8 cellular contexts compared by ENCODE assay signal in the genomic region with DNA sequence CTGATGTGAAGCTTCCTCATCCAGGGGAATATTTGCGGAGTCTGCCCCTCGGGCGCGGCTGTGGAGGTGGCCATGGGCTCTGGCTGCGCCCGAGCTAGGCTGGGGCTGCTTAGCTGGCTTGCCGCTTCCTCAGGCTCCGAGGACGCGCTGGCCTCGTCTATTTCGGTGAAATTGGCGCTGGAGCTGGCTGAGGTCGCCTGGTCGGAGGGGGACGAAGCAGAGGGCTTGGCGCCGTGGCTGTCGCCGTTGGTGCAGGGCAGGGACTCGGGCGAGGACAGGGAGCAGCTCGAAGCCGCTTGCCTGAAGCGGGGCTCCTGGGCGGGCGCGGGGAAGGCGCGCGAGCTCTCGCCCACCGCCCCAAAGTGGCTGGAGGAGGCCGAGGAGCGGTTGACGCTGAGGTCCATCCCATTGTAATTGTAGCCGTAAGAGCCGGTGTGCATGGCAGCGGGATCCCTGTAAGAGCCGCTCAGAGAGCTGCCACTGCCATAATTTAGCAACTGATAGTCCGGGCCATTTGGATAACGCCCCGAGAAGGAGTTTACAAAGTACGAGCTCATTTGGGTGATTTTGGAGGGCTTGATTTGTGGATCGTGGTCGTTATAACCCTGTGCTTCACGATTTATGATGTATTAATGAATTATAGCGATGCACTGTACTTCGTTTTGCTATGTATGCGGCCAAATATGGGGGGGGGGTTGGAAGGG. TPM values are rescaled to one million over a fixed set of nuclear protein-coding genes. Genes with fewer than 3 reads are reported as not detected.
DNase-seq lines count a peak whose midpoint lies in the region; ATAC-seq and TF ChIP-seq lines count a peak whose summit lies in the region.

HOXB5 (minus strand) TSS at position 654 of the 704 bp plus-strand sequence; CDS start at position 557, 97 bp downstream.

- peak in 1 of 8 donors; percentile 16 for ATAC-seq in heart right ventricle
- ATAC-seq in Right ventricle myocardium inferior: no peak
- peak; percentile 40 for ATAC-seq in activated T-helper 17 cell treated with anti-CD3 and anti-CD28 coated beads, Interleukin-2, amount 50 U/mL, for 72 hours (replicated peaks)
- ATAC-seq in left lobe of liver: peak; percentile 5
- peak in 1 of 2 donors; percentile 37 for ATAC-seq in upper lobe of left lung (ENCODE audit: low FRiP score in 2 of 2)
- ATAC-seq in HG03521 (IDR thresholded peaks at IDR 0.05; ENCODE audit: unreplicated experiment): no peak

- H3K9me3 ChIP-seq in heart right ventricle (no peaks in the 10 kb centered on the region), upper lobe of left lung (no peaks in the 10 kb centered on the region)

- H3K4me3 ChIP-seq in heart right ventricle (peak within 1 kb of the TSS in 8 of 10 donors; percentile 15 to 40 (median 28)), upper lobe of left lung (peak within 1 kb of the TSS; percentile 38 to 50 (median 44))

- H3K27me3 ChIP-seq in heart right ventricle: peaks cover 51 to 100% (median 100%) of the 10 kb centered on the region in 7 donors
- peaks cover 0 to 57% (median 32%) of the 10 kb centered on the region in 4 donors for H3K27me3 ChIP-seq in upper lobe of left lung

- no peaks in the 10 kb centered on the region for H3K36me3 ChIP-seq in heart right ventricle
- no peaks in the 10 kb centered on the region for H3K36me3 ChIP-seq in upper lobe of left lung

- no peak for TF ChIP-seq EP300 in upper lobe of left lung (IDR thresholded peaks at IDR 0.05)

- WGBS in heart right ventricle, 2 donors: 2% methylated on average over 50 of the region's 50 CpGs
- WGBS in upper lobe of left lung, 2 donors: 2 to 4% methylated on average over 21 to 50 of the region's 50 CpGs

- no peak for TF ChIP-seq CTCF in heart right ventricle (IDR thresholded peaks at IDR 0.05)
- TF ChIP-seq CTCF in upper lobe of left lung (IDR thresholded peaks at IDR 0.05): no peak

- H3K4me1 ChIP-seq in heart right ventricle (peaks cover 3 to 49% (median 21%) of the 10 kb centered on the region in 9 donors), upper lobe of left lung (peaks cover 25 to 51% (median 32%) of the 10 kb centered on the region in 4 donors)

- peak within 1 kb of the TSS in 2 of 10 donors; percentile 6 to 29 for H3K27ac ChIP-seq in heart right ventricle
- peak within 1 kb of the TSS; percentile 66 to 90 (median 90) for H3K27ac ChIP-seq in upper lobe of left lung

- no peak for DNase-seq in heart right ventricle
- DNase-seq in Right ventricle myocardium inferior (ENCODE audit: missing footprints): no peak
- DNase-seq in left lobe of liver (ENCODE audit: low spot score): no peak
- peak in 1 of 2 donors; percentile 85 for DNase-seq in upper lobe of left lung
- DNase-seq in NCI-H82 (lab: John Stamatoyannopoulos, UW): no peak
- no peak for DNase-seq in activated gamma-delta T cell (lab: John Stamatoyannopoulos, UW)

- peaks cover 70% of the 10 kb centered on the region for H3K27me3 Mint-ChIP-seq in activated T-helper 17 cell treated with anti-CD3 and anti-CD28 coated beads, Interleukin-2, amount 50 U/mL, for 72 hours

- no peaks in the 10 kb centered on the region for H3K36me3 Mint-ChIP-seq in activated T-helper 17 cell treated with anti-CD3 and anti-CD28 coated beads, Interleukin-2, amount 50 U/mL, for 72 hours (ENCODE audit: low read depth)

- no peak within 1 kb of the TSS for H3K27ac Mint-ChIP-seq in activated T-helper 17 cell treated with anti-CD3 and anti-CD28 coated beads, Interleukin-2, amount 50 U/mL, for 72 hours

- H3K4me3 Mint-ChIP-seq in activated T-helper 17 cell treated with anti-CD3 and anti-CD28 coated beads, Interleukin-2, amount 50 U/mL, for 72 hours: peak within 1 kb of the TSS; percentile 82

- intact Hi-C loops in heart right ventricle (cut with DNase I): loop anchor here in 6 of 10 donors (5.0 to 10.0 kb wide), 5 partner anchors 101 to 258 kb away; no protein-coding TSS in a partner anchor
- intact Hi-C loops in Right ventricle myocardium inferior (cut with DNase I): loop anchor here (10.0 kb wide), 1 partner anchor 238 kb away; no protein-coding TSS in a partner anchor

- no peaks in the 10 kb centered on the region for H3K9me3 Mint-ChIP-seq in activated T-helper 17 cell treated with anti-CD3 and anti-CD28 coated beads, Interleukin-2, amount 50 U/mL, for 72 hours

- no peak for TF ChIP-seq POLR2A in upper lobe of left lung (IDR thresholded peaks at IDR 0.05)

- H3K4me1 Mint-ChIP-seq in activated T-helper 17 cell treated with anti-CD3 and anti-CD28 coated beads, Interleukin-2, amount 50 U/mL, for 72 hours: peaks cover 16% of the 10 kb centered on the region

RNA-seq across cellular contexts. Expression of gene HOXB5, which starts in this region (rescaled TPM):
- under 1 TPM in 1 of 10 donors, not detected in 9; 0.18 TPM for total RNA-seq in heart right ventricle
- polyA plus RNA-seq in heart right ventricle: under 1 TPM; 0.06 to 0.15 TPM
- total RNA-seq in Right ventricle myocardium inferior: not detected
- not detected for total RNA-seq in activated T-helper 17 cell treated with anti-CD3 and anti-CD28 coated beads, Interleukin-2, amount 50 U/mL, for 72 hours
- total RNA-seq in left lobe of liver: 0.55 TPM
- 1 to 10 TPM in 4 of 6 donors, under 1 TPM in 2; 0.39 to 5.0 (median 1.5) TPM for total RNA-seq in upper lobe of left lung

Comparison
In these comparisons a context has a peak if more than half of its experiments do, and no peak if none do; other contexts are left out.
1. Peak in ATAC-seq in activated T-helper 17 cell treated with anti-CD3 and anti-CD28 coated beads, Interleukin-2, amount 50 U/mL, for 72 hours; RNA of the gene not detected or under 1 TPM.
2. Peak in ATAC-seq in left lobe of liver; RNA of the gene not detected or under 1 TPM.